In genomic region chr14:44889600-44890479, GRCh38 we compare ENCODE assay signal across 23 cellular contexts.
"Had no signal": no experiment of that assay in that cellular context is flagged by ENCODE, and none has a peak within 500 bp of the region (broad histone marks: within the 10 kb centered on the region; RNA-seq: fewer than 3 reads in every experiment).

No MANE protein-coding gene starts in this region.

- H3K27ac Mint-ChIP-seq: activated CD4-positive, alpha-beta memory T cell treated with anti-CD3 and anti-CD28 coated beads, Interleukin-2, amount 10 ng/mL, durations not matched to agents 7 days and 5 days; activated CD4-positive, alpha-beta T cell treated with anti-CD3 and anti-CD28 coated beads, Interleukin-2, amount 10 ng/mL, durations not matched to agents 24 days and 14 days; activated naive CD4-positive, alpha-beta T cell treated with anti-CD3 and anti-CD28 coated beads, Interleukin-2, amount 10 ng/mL, durations not matched to agents 7 days and 5 days; activated naive CD8-positive, alpha-beta T cell treated with anti-CD3 and anti-CD28 coated beads, Interleukin-2, amount 10 ng/mL, durations not matched to agents 7 days and 5 days; activated T-cell treated with anti-CD3 and anti-CD28 coated beads, Interleukin-2, amount 50 U/mL, for 24 hours; nephron progenitor cell; stimulated activated naive CD8-positive, alpha-beta T cell treated with anti-CD3 and anti-CD28 coated beads, Interleukin-15, Interleukin-2, amounts not matched to agents 100 ng/mL and 50 ng/mL, for 24 hours; type B pancreatic cell had no signal

- H3K36me3 Mint-ChIP-seq: activated naive CD4-positive, alpha-beta T cell treated with anti-CD3 and anti-CD28 coated beads, Interleukin-2, amount 10 ng/mL, durations not matched to agents 7 days and 5 days; naive B cell; type B pancreatic cell had no signal

- H3K27me3 Mint-ChIP-seq: activated CD4-positive, alpha-beta memory T cell treated with anti-CD3 and anti-CD28 coated beads, Interleukin-2, amount 10 ng/mL, durations not matched to agents 7 days and 5 days; activated CD4-positive, alpha-beta T cell treated with anti-CD3 and anti-CD28 coated beads, Interleukin-2, amount 10 ng/mL, durations not matched to agents 24 days and 14 days; activated naive CD4-positive, alpha-beta T cell treated with anti-CD3 and anti-CD28 coated beads, Interleukin-2, amount 10 ng/mL, durations not matched to agents 7 days and 5 days; activated naive CD8-positive, alpha-beta T cell treated with anti-CD3 and anti-CD28 coated beads, Interleukin-2, amount 10 ng/mL, durations not matched to agents 7 days and 5 days; activated T-cell treated with anti-CD3 and anti-CD28 coated beads, Interleukin-2, amount 50 U/mL, for 24 hours; central memory CD8-positive, alpha-beta T cell; stimulated activated naive CD8-positive, alpha-beta T cell treated with anti-CD3 and anti-CD28 coated beads, Interleukin-15, Interleukin-2, amounts not matched to agents 100 ng/mL and 50 ng/mL, for 24 hours; type B pancreatic cell had no signal

- H3K9me3 Mint-ChIP-seq: activated T-cell treated with anti-CD3 and anti-CD28 coated beads, Interleukin-2, amount 50 U/mL, for 24 hours; central memory CD8-positive, alpha-beta T cell had no signal

- ATAC-seq: heart right ventricle, psoas muscle had no signal

- H3K4me1 Mint-ChIP-seq: central memory CD8-positive, alpha-beta T cell; naive B cell; nephron progenitor cell had no signal

- DNase-seq: activated CD4-positive, alpha-beta memory T cell treated with anti-CD3 and anti-CD28 coated beads, Interleukin-2, amount 10 ng/mL, durations not matched to agents 7 days and 5 days; activated CD4-positive, alpha-beta T cell treated with anti-CD3 and anti-CD28 coated beads, Interleukin-2, amount 10 ng/mL, durations not matched to agents 24 days and 14 days; activated CD4-positive, CD25-positive, alpha-beta regulatory T cell treated with anti-CD3 and anti-CD28 coated beads, Interleukin-2, amount 50 U/mL, for 72 hours; activated CD8-positive, alpha-beta memory T cell treated with anti-CD3 and anti-CD28 coated beads, Interleukin-2, amount 50 U/mL, for 48 hours; activated gamma-delta T cell; activated naive CD4-positive, alpha-beta T cell treated with anti-CD3 and anti-CD28 coated beads, Interleukin-2, amount 10 ng/mL, durations not matched to agents 7 days and 5 days; activated naive CD8-positive, alpha-beta T cell treated with anti-CD3 and anti-CD28 coated beads, Interleukin-2, amount 10 ng/mL, durations not matched to agents 7 days and 5 days; activated T-cell treated with anti-CD3 and anti-CD28 coated beads, Interleukin-2, amount 50 U/mL, for 24 hours; brain microvascular endothelial cell; dermis blood vessel endothelial cell; effector CD4-positive, alpha-beta T cell; foreskin melanocyte; heart right ventricle; mammary epithelial cell; naive B cell; nephron progenitor cell; nucleus accumbens; psoas muscle; spleen; uterus had no signal

- H3K4me3 Mint-ChIP-seq: activated CD4-positive, alpha-beta memory T cell treated with anti-CD3 and anti-CD28 coated beads, Interleukin-2, amount 10 ng/mL, durations not matched to agents 7 days and 5 days; activated CD4-positive, alpha-beta T cell treated with anti-CD3 and anti-CD28 coated beads, Interleukin-2, amount 10 ng/mL, durations not matched to agents 24 days and 14 days; activated naive CD4-positive, alpha-beta T cell treated with anti-CD3 and anti-CD28 coated beads, Interleukin-2, amount 10 ng/mL, durations not matched to agents 7 days and 5 days; activated naive CD8-positive, alpha-beta T cell treated with anti-CD3 and anti-CD28 coated beads, Interleukin-2, amount 10 ng/mL, durations not matched to agents 7 days and 5 days; activated T-cell treated with anti-CD3 and anti-CD28 coated beads, Interleukin-2, amount 50 U/mL, for 24 hours; central memory CD8-positive, alpha-beta T cell; naive B cell; nephron progenitor cell; stimulated activated naive CD8-positive, alpha-beta T cell treated with anti-CD3 and anti-CD28 coated beads, Interleukin-15, Interleukin-2, amounts not matched to agents 100 ng/mL and 50 ng/mL, for 24 hours; type B pancreatic cell had no signal
